Comparison of ENCODE assay signal across 19 cellular contexts in genomic region chr18:23451491-23451890, GRCh38. TPM values are rescaled to one million over a fixed set of nuclear protein-coding genes. Genes with fewer than 3 reads are reported as not detected.
DNase-seq lines count a peak whose midpoint lies in the region; ATAC-seq and TF ChIP-seq lines count a peak whose summit lies in the region.
"Had no signal": no experiment of that assay in that cellular context is flagged by ENCODE, and none has a peak within 500 bp of the region (broad histone marks: within the 10 kb centered on the region; RNA-seq: fewer than 3 reads in every experiment).

No MANE protein-coding gene starts in this region.

- H3K27ac ChIP-seq in CD4-positive, alpha-beta T cell (ENCODE audit: low read depth, low read length): no peak overlapping the region
- H3K27ac ChIP-seq in RWPE1: peak overlapping the region; percentile 61
- H3K27ac ChIP-seq: BLaER1 had no signal

- H3K9me3 Mint-ChIP-seq in CD4-positive, alpha-beta T cell: no peaks in the 10 kb centered on the region
- no peaks in the 10 kb centered on the region for H3K9me3 Mint-ChIP-seq in naive B cell
- H3K9me3 Mint-ChIP-seq: T-helper 2 cell treated with Interferon-gamma antibody and Interleukin-4, amounts not matched to agents 5 μg/mL and 100 μg/mL, for 36 hours had no signal

- peak overlapping the region; percentile 98 for H3K4me3 Mint-ChIP-seq in CD4-positive, alpha-beta T cell
- peak overlapping the region in 3 of 8 donors; percentile 49 to 100 (median 98) for H3K4me3 Mint-ChIP-seq in naive B cell

- H3K27me3 Mint-ChIP-seq in CD4-positive, alpha-beta T cell: no peaks in the 10 kb centered on the region
- H3K27me3 Mint-ChIP-seq in naive B cell: no peaks in the 10 kb centered on the region

- peaks cover 38% of the 10 kb centered on the region for H3K4me1 Mint-ChIP-seq in CD4-positive, alpha-beta T cell (ENCODE audit: low read depth)
- peaks cover 23 to 61% (median 44%) of the 10 kb centered on the region in 3 donors for H3K4me1 Mint-ChIP-seq in naive B cell

- H3K9me3 ChIP-seq in CD4-positive, alpha-beta T cell (ENCODE audit: control insufficient read depth, low read length): no peaks in the 10 kb centered on the region
- H3K9me3 ChIP-seq in HAP-1: no peaks in the 10 kb centered on the region
- H3K9me3 ChIP-seq: BLaER1, esophagus muscularis mucosa, pancreas, uterus had no signal

- POLR2A ChIA-PET in CD4-positive, alpha-beta T cell (lab: Charles Lee): no interaction called here
- POLR2A ChIA-PET in RWPE1 (lab: Yijun Ruan, JAX; ENCODE audit: low non-redundant PET): no interaction called here

- no peak overlapping the region for H3K27ac Mint-ChIP-seq in CD4-positive, alpha-beta T cell
- H3K27ac Mint-ChIP-seq in naive B cell: peak overlapping the region in 4 of 6 donors; percentile 38 to 99 (median 96)

- no peak overlapping the region for H3K4me3 ChIP-seq in HAP-1
- H3K4me3 ChIP-seq: BLaER1, pancreas, uterus had no signal

- no peak for TF ChIP-seq CTCF in CD4-positive, alpha-beta T cell (IDR thresholded peaks at IDR 0.05)
- TF ChIP-seq CTCF in GM13976 (IDR thresholded peaks at IDR 0.05; ENCODE audit: borderline replicate concordance, control extremely low read depth, extremely low read depth, insufficient read depth, missing control alignments): no peak
- TF ChIP-seq CTCF in RWPE1 (conservative IDR thresholded peaks at IDR 0.05; ENCODE audit: low read depth): no peak

- DNase-seq in CD4-positive, alpha-beta T cell: no peak
- DNase-seq in GM13976 (ENCODE audit: low spot score): peak; percentile 66
- no peak for DNase-seq in RWPE1 (ENCODE audit: low spot score)
- no peak for DNase-seq in naive B cell
- no peak for DNase-seq in HAP-1 (ENCODE audit: low spot score in 2 of 2)
- no peak for DNase-seq in KG1 (lab: John Stamatoyannopoulos, UW)
- DNase-seq: activated CD4-positive, alpha-beta T cell treated with anti-CD3 and anti-CD28 coated beads, Interleukin-2, amount 50 U/mL, for 48 hours; activated naive CD4-positive, alpha-beta T cell; GOT3; islet precursor cell; NCI-H2081 treated with DMSO at 0.1 percent for 48 hours; pancreas; RPMI8226; stimulated activated naive CD8-positive, alpha-beta T cell treated with anti-CD3 and anti-CD28 coated beads, Interleukin-15, Interleukin-2, amounts not matched to agents 100 U/mL and 50 U/mL, for 24 hours; uterus had no signal

- H3K27me3 ChIP-seq in CD4-positive, alpha-beta T cell (ENCODE audit: control insufficient read depth, insufficient read depth, low read length): no peaks in the 10 kb centered on the region
- H3K27me3 ChIP-seq in HAP-1 (ENCODE audit: low read depth): no peaks in the 10 kb centered on the region
- H3K27me3 ChIP-seq: BLaER1, esophagus muscularis mucosa, pancreas, uterus had no signal

- ATAC-seq in CD4-positive, alpha-beta T cell (ENCODE audit: poor library complexity): no peak
- ATAC-seq in naive B cell (ENCODE audit: low read depth in 2 of 2): no peak
- ATAC-seq in GM21825 (IDR thresholded peaks at IDR 0.05; ENCODE audit: unreplicated experiment): no peak
- ATAC-seq: pancreas; stimulated activated naive CD8-positive, alpha-beta T cell treated with anti-CD3 and anti-CD28 coated beads, Interleukin-15, Interleukin-2, amounts not matched to agents 100 U/mL and 50 U/mL, for 24 hours had no signal

- peaks cover 26% of the 10 kb centered on the region for H3K36me3 Mint-ChIP-seq in CD4-positive, alpha-beta T cell (ENCODE audit: low read depth)
- H3K36me3 Mint-ChIP-seq in naive B cell: no peaks in the 10 kb centered on the region

- H3K36me3 ChIP-seq in HAP-1 (replicated peaks): 0 out of 2 replicates have a peak, but pooled peaks cover under 1% of the 10 kb centered on the region
- H3K36me3 ChIP-seq: pancreas, uterus had no signal

- CTCF ChIA-PET in CD4-positive, alpha-beta T cell (lab: Charles Lee): no interaction called here
- CTCF ChIA-PET in RWPE1 (lab: Yijun Ruan, JAX): no interaction called here

- intact Hi-C loops in CD4-positive, alpha-beta T cell (cut with DNase I, micrococcal nuclease): loop anchor here (5.0 kb wide), 3 partner anchors 46 to 519 kb away; partner anchors contain the start of genes NPC1 (in 2 of the 2) and RBBP8 (in 1 of the 2)

- peaks cover 15% of the 10 kb centered on the region for H3K4me1 ChIP-seq in HAP-1

- in situ Hi-C loops in GM13976 (cut with MboI; ENCODE audit: low sequenced_read_pairs, unreplicated experiment) (no loop called here), HAP-1 (cut with MboI; ENCODE audit: low sequenced_read_pairs) (no loop called here)

RNA-seq across cellular contexts. Expression of gene RIOK3, which starts 1.6 kb away (rescaled TPM):
- total RNA-seq in CD4-positive, alpha-beta T cell: 100 to 1,000 TPM; 151 to 153 TPM
- polyA plus RNA-seq in naive B cell (ENCODE audit: low read depth in 6 of 6): 10 to 100 TPM; 67.1 to 95.8 (median 78.8) TPM

RNA-seq across cellular contexts. Expression of gene RMC1, which starts 51.8 kb away (rescaled TPM):
- total RNA-seq in CD4-positive, alpha-beta T cell: 10 to 100 TPM; 46.9 to 48.3 TPM
- 10 to 100 TPM; 40.1 to 98.1 (median 88.1) TPM for polyA plus RNA-seq in naive B cell (ENCODE audit: low read depth in 6 of 6)
